Comparison of ENCODE assay signal across 18 cellular contexts in genomic region chr7:121901026-121901425, GRCh38. TPM values are rescaled to one million over a fixed set of nuclear protein-coding genes. Genes with fewer than 3 reads are reported as not detected.
A peak's percentile ranks its signal among the peaks of the same experiment; 100 is the strongest.
DNase-seq lines count a peak whose midpoint lies in the region; ATAC-seq, FAIRE-seq and TF ChIP-seq lines count a peak whose summit lies in the region.
"Had no signal": no experiment of that assay in that cellular context is flagged by ENCODE, and none has a peak within 500 bp of the region (broad histone marks: within the 10 kb centered on the region; RNA-seq: fewer than 3 reads in every experiment).

No MANE protein-coding gene starts in this region.

- TF ChIP-seq CTCF in HepG2 (CRISPR knock-in tag; IDR thresholded peaks at IDR 0.05) (no peak), RWPE1 (conservative IDR thresholded peaks at IDR 0.05; ENCODE audit: low read depth) (no peak)

- H3K36me3 Mint-ChIP-seq in naive thymus-derived CD8-positive, alpha-beta T cell, result no peaks in the 10 kb centered on the region
- no peaks in the 10 kb centered on the region for H3K36me3 Mint-ChIP-seq in immature natural killer cell
- H3K36me3 Mint-ChIP-seq: activated naive CD8-positive, alpha-beta T cell; naive thymus-derived CD4-positive, alpha-beta T cell had no signal

- H3K9ac ChIP-seq in HepG2 (ENCODE audit: insufficient read depth, low read depth, low read length), result no peak overlapping the region

- no peak for TF ChIP-seq POLR2A in HepG2 (IDR thresholded peaks at IDR 0.05; ENCODE audit: insufficient read depth in 1 of 2, low read depth in 2 of 2, low read length in 2 of 2)

- H3K36me3 ChIP-seq in HepG2 (replicated peaks in 1 of 2; ENCODE audit: control insufficient read depth in 1 of 2, insufficient read depth in 2 of 2, low read length in 2 of 2), result no peaks in the 10 kb centered on the region

- intact Hi-C loops in HepG2 (cut with micrococcal nuclease; ENCODE audit: unreplicated experiment), result no loop called here

- in situ Hi-C loops in HepG2 (cut with HindIII; ENCODE audit: extremely low pct_ligation_motif_present, low pct_unique_long_range_greater_than_20kb), result no loop called here

- no peaks in the 10 kb centered on the region for H3K79me2 ChIP-seq in HepG2 (ENCODE audit: insufficient read depth, low read length)

- H3K4me1 Mint-ChIP-seq in naive thymus-derived CD8-positive, alpha-beta T cell, result no peaks in the 10 kb centered on the region
- H3K4me1 Mint-ChIP-seq in immature natural killer cell, result no peaks in the 10 kb centered on the region
- H3K4me1 Mint-ChIP-seq: endodermal cell; naive thymus-derived CD4-positive, alpha-beta T cell had no signal

- peaks cover 0 to 9% (median 3%) of the 10 kb centered on the region in 9 donors for H3K9me3 Mint-ChIP-seq in naive thymus-derived CD8-positive, alpha-beta T cell
- H3K9me3 Mint-ChIP-seq in immature natural killer cell, result peaks cover under 1 to 21% (median 6%) of the 10 kb centered on the region in 6 donors
- H3K9me3 Mint-ChIP-seq: endodermal cell, HFFc6 had no signal

- H3K27ac Mint-ChIP-seq in naive thymus-derived CD8-positive, alpha-beta T cell, result no peak overlapping the region
- no peak overlapping the region for H3K27ac Mint-ChIP-seq in immature natural killer cell
- H3K27ac Mint-ChIP-seq: activated naive CD8-positive, alpha-beta T cell; endodermal cell; HFFc6; naive thymus-derived CD4-positive, alpha-beta T cell had no signal

- TF ChIP-seq EP300 in HepG2 (IDR thresholded peaks at IDR 0.05; ENCODE audit: low read depth in 2 of 2, low read length in 2 of 2) (no peak), HepG2 (CRISPR knock-in tag; IDR thresholded peaks at IDR 0.05; ENCODE audit: borderline replicate concordance) (no peak)

- no peaks in the 10 kb centered on the region for H3K9me3 ChIP-seq in HepG2 (ENCODE audit: low read length)

- no peak overlapping the region for H2AFZ ChIP-seq in HepG2 (ENCODE audit: low read length)

- CTCF ChIA-PET in HepG2 (lab: Yijun Ruan, JAX; ENCODE audit: low intra/inter-chr PET ratio, low total read pairs), result no interaction called here
- CTCF ChIA-PET in RWPE1 (lab: Yijun Ruan, JAX), result no interaction called here

- no peak for TF ChIP-seq RAD21 in HepG2 (CRISPR knock-in tag; IDR thresholded peaks at IDR 0.05)

- no peaks in the 10 kb centered on the region for H3K27me3 ChIP-seq in HepG2 (ENCODE audit: control insufficient read depth in 1 of 2, insufficient read depth in 2 of 2, low read length in 2 of 2)

- 0% methylated on average over 2 of the region's 2 CpGs for WGBS in HepG2 (ENCODE audit: low lambda C conversion rate)

- no peaks in the 10 kb centered on the region for H3K27me3 Mint-ChIP-seq in naive thymus-derived CD8-positive, alpha-beta T cell
- peaks cover 0 to 2% (median 0%) of the 10 kb centered on the region in 3 donors for H3K27me3 Mint-ChIP-seq in immature natural killer cell (ENCODE audit: low read depth in 3 of 3)
- H3K27me3 Mint-ChIP-seq: activated naive CD8-positive, alpha-beta T cell; naive thymus-derived CD4-positive, alpha-beta T cell had no signal

- H3K27ac ChIP-seq in HepG2 (ENCODE audit: extremely low read length, insufficient read depth, low read length) (no peak overlapping the region), RWPE1 (no peak overlapping the region)

- no peak overlapping the region for H3K4me2 ChIP-seq in HepG2 (ENCODE audit: low read depth, low read length)

- DNase-seq in HepG2 (ENCODE audit: low spot score) (no peak), RWPE1 (ENCODE audit: low spot score) (no peak), immature natural killer cell (no peak)
- DNase-seq in naive thymus-derived CD8-positive, alpha-beta T cell, result no peak
- DNase-seq: activated CD4-positive, CD25-positive, alpha-beta regulatory T cell treated with anti-CD3 and anti-CD28 coated beads, Interleukin-2, amount 50 U/mL, for 72 hours; endodermal cell; HFFc6; naive thymus-derived CD4-positive, alpha-beta T cell; NCI-H2029 treated with DMSO at 0.1 percent for 48 hours; NCI-H748 treated with DMSO at 0.1 percent for 48 hours; stimulated activated CD4-positive, alpha-beta T cell treated with anti-CD3 and anti-CD28 coated beads, Interleukin-15, amount 100 ng/mL, for 24 hours; T-helper 2 cell had no signal

- POLR2A ChIA-PET in HepG2 (lab: Yijun Ruan, JAX), result no interaction called here
- POLR2A ChIA-PET in RWPE1 (lab: Yijun Ruan, JAX; ENCODE audit: low non-redundant PET), result no interaction called here
- POLR2A ChIA-PET in naive thymus-derived CD8-positive, alpha-beta T cell (lab: Charles Lee), result no interaction called here

- no peak overlapping the region for H3K4me3 Mint-ChIP-seq in naive thymus-derived CD8-positive, alpha-beta T cell
- no peak overlapping the region for H3K4me3 Mint-ChIP-seq in immature natural killer cell
- H3K4me3 Mint-ChIP-seq: activated naive CD8-positive, alpha-beta T cell; endodermal cell; HFFc6; naive thymus-derived CD4-positive, alpha-beta T cell had no signal

- FAIRE-seq in HepG2 (lab: Jason Lieb, UNC), result no peak

- no TSS peak for BruUV-seq in HepG2 (replicated peaks; lab: Mats Ljungman, UMichigan)

- no peaks in the 10 kb centered on the region for H3K4me1 ChIP-seq in HepG2 (ENCODE audit: insufficient read depth, low read length)

- no peak overlapping the region for H3K4me3 ChIP-seq in HepG2 (replicated peaks in 1 of 3; ENCODE audit: insufficient read depth in 1 of 3, low read depth in 2 of 3, low read length in 3 of 3)

- H4K20me1 ChIP-seq in HepG2 (ENCODE audit: insufficient read depth, low read length), result no peaks in the 10 kb centered on the region

- ATAC-seq in GM18508 (IDR thresholded peaks at IDR 0.05; ENCODE audit: insufficient read depth, unreplicated experiment) (peak; percentile 60), GM21390 (IDR thresholded peaks at IDR 0.05; ENCODE audit: unreplicated experiment) (peak; percentile 75), HG02938 (IDR thresholded peaks at IDR 0.05; ENCODE audit: unreplicated experiment) (peak; percentile 63), HG03558 (IDR thresholded peaks at IDR 0.05; ENCODE audit: extremely low read depth, unreplicated experiment) (peak; percentile 72), HepG2 (no peak)
- ATAC-seq in naive thymus-derived CD8-positive, alpha-beta T cell, result no peak
- ATAC-seq: naive thymus-derived CD4-positive, alpha-beta T cell had no signal

TF ChIP-seq in HepG2, 621 proteins besides CTCF, POLR2A, EP300 and RAD21 (continues in another document):
- no peak for TF ChIP-seq CEBPB (IDR thresholded peaks at IDR 0.05; ENCODE audit: borderline replicate concordance, low read depth, low read length)
- TF ChIP-seq ZSCAN29 (CRISPR knock-in tag; conservative IDR thresholded peaks at IDR 0.05), result no peak
- no peak for TF ChIP-seq ZNF513 (CRISPR knock-in tag; conservative IDR thresholded peaks at IDR 0.05)
- no peak for TF ChIP-seq POLR2AphosphoS5 (IDR thresholded peaks at IDR 0.05; ENCODE audit: low read depth, low read length)
- no peak for TF ChIP-seq ZNF276 (CRISPR knock-in tag; IDR thresholded peaks at IDR 0.05; ENCODE audit: low read depth)

RNA-seq across cellular contexts. Expression of gene PTPRZ1, which starts 28.1 kb away (rescaled TPM):
- not detected in 2 replicates for total RNA-seq in HepG2 (2016; rRNA removed; fragmentation: Illumina TruSeq; extraction: Trizol)
- not detected in 2 replicates for total RNA-seq in HepG2 (2016; cell fraction: cytosol; rRNA removed; fragmentation: Illumina TruSeq; extraction: Trizol; ENCODE audit: low read depth)
- total RNA-seq in HepG2 (2016; cell fraction: insoluble cytoplasmic fraction; rRNA removed; fragmentation: Illumina TruSeq; extraction: Trizol), result not detected in 2 replicates
- total RNA-seq in HepG2 (2016; cell fraction: membrane; rRNA removed; fragmentation: Illumina TruSeq; extraction: Trizol), result not detected in 2 replicates
- not detected in 2 replicates for total RNA-seq in HepG2 (2016; cell fraction: nucleus; rRNA removed; fragmentation: Illumina TruSeq; extraction: Trizol)
- 0.07 TPM in 1 of 2 replicates, not detected in the other for polyA plus RNA-seq in HepG2 (2011; rRNA removed)
- polyA plus RNA-seq in HepG2 (2011; cell fraction: cytosol; rRNA removed), result under 0.01 and 0.01 TPM in 2 replicates
- 0.05 TPM in 1 of 2 replicates, not detected in the other for polyA plus RNA-seq in HepG2 (2011; cell fraction: nucleus; rRNA removed)
- not detected in 2 replicates for polyA plus RNA-seq in HepG2 (2012)
- not detected in 2 replicates for polyA plus RNA-seq in HepG2 (2016; cell fraction: cytosol; fragmentation: Illumina TruSeq; extraction: Trizol; ENCODE audit: low read depth)
- polyA plus RNA-seq in HepG2 (2016; cell fraction: insoluble cytoplasmic fraction; fragmentation: Illumina TruSeq; extraction: Trizol; ENCODE audit: low read depth), result not detected in 2 replicates
- not detected in 2 replicates for polyA plus RNA-seq in HepG2 (2016; cell fraction: membrane; fragmentation: Illumina TruSeq; extraction: Trizol; ENCODE audit: low read depth)
- polyA plus RNA-seq in HepG2 (2016; cell fraction: nucleus; fragmentation: Illumina TruSeq; extraction: Trizol; ENCODE audit: insufficient read depth, low read depth), result not detected in 2 replicates
- polyA minus RNA-seq in HepG2 (2011; rRNA and poly(A)+ RNA removed; ENCODE audit: low replicate concordance), result 0.91 TPM in 1 of 2 replicates, not detected in the other
- not detected in 2 replicates for polyA minus RNA-seq in HepG2 (2011; cell fraction: cytosol; rRNA and poly(A)+ RNA removed)
- 0.52 TPM in 1 of 2 replicates, not detected in the other for polyA minus RNA-seq in HepG2 (2011; cell fraction: nucleus; rRNA and poly(A)+ RNA removed)
- total RNA-seq in naive thymus-derived CD8-positive, alpha-beta T cell, result not detected
- polyA plus RNA-seq in naive thymus-derived CD8-positive, alpha-beta T cell, result not detected
- polyA plus RNA-seq in immature natural killer cell, result not detected
- total RNA-seq: naive thymus-derived CD4-positive, alpha-beta T cell; pulmonary artery endothelial cell had no signal
- polyA plus RNA-seq: naive thymus-derived CD4-positive, alpha-beta T cell had no signal

Comparison
In these comparisons a context has a peak if more than half of its experiments do, and no peak if none do; other contexts are left out.
1. ATAC-seq: peak in GM18508 (single experiment), GM21390 (single experiment), HG02938 (single experiment) and HG03558 (single experiment); none in HepG2 (single experiment) and naive thymus-derived CD8-positive, alpha-beta T cell (0 of 2).